13 cellular contexts compared by ENCODE assay signal in genomic region chr20:59805266-59805665, GRCh38.
"Had no signal": no experiment of that assay in that cellular context is flagged by ENCODE, and none has a peak within 500 bp of the region (broad histone marks: within the 10 kb centered on the region; RNA-seq: fewer than 3 reads in every experiment).

No MANE protein-coding gene starts in this region.

- H3K4me3 Mint-ChIP-seq: activated CD4-positive, alpha-beta T cell treated with anti-CD3 and anti-CD28 coated beads, Interleukin-2, amount 10 ng/mL, durations not matched to agents 24 days and 14 days; mesothelial cell of epicardium; stimulated activated effector memory CD8-positive, alpha-beta T cell treated with anti-CD3 and anti-CD28 coated beads, Interleukin-12 subunit alpha, Interleukin-12 subunit beta, amount 100 ng/mL, for 72 hours; WTC11 had no signal

- H3K36me3 Mint-ChIP-seq: mesothelial cell of epicardium; stimulated activated effector memory CD8-positive, alpha-beta T cell treated with anti-CD3 and anti-CD28 coated beads, Interleukin-12 subunit alpha, Interleukin-12 subunit beta, amount 100 ng/mL, for 72 hours had no signal

- H3K27me3 ChIP-seq: esophagus squamous epithelium, tibial nerve had no signal

- ATAC-seq: stimulated activated effector memory CD8-positive, alpha-beta T cell treated with anti-CD3 and anti-CD28 coated beads, Interleukin-12 subunit alpha, Interleukin-12 subunit beta, amount 100 ng/mL, for 72 hours; WTC11 had no signal

- H3K9me3 Mint-ChIP-seq: activated CD4-positive, alpha-beta T cell treated with anti-CD3 and anti-CD28 coated beads, Interleukin-2, amount 10 ng/mL, durations not matched to agents 24 days and 14 days; activated T-helper 2 cell treated with anti-CD3 and anti-CD28 coated beads, Interferon-gamma antibody, Interleukin-2, Interleukin-4, amounts not matched to agents 10 μg/mL and 5 μg/mL and 100 μg/mL, durations not matched to agents 14 hours and 24 hours and 36 hours had no signal

- H3K4me1 Mint-ChIP-seq: activated CD4-positive, alpha-beta T cell treated with anti-CD3 and anti-CD28 coated beads, Interleukin-2, amount 10 ng/mL, durations not matched to agents 24 days and 14 days; mesothelial cell of epicardium; stimulated activated effector memory CD8-positive, alpha-beta T cell treated with anti-CD3 and anti-CD28 coated beads, Interleukin-12 subunit alpha, Interleukin-12 subunit beta, amount 100 ng/mL, for 72 hours had no signal

- H3K4me3 ChIP-seq: esophagus squamous epithelium, tibial nerve had no signal

- DNase-seq: activated CD4-positive, alpha-beta T cell treated with anti-CD3 and anti-CD28 coated beads, Interleukin-2, amount 10 ng/mL, durations not matched to agents 24 days and 14 days; activated CD8-positive, alpha-beta memory T cell treated with anti-CD3 and anti-CD28 coated beads for 24 hours; activated naive CD4-positive, alpha-beta T cell treated with anti-CD3 and anti-CD28 coated beads, Interleukin-2, amount 50 U/mL, for 16 hours; activated T-cell treated with anti-CD3 and anti-CD28 coated beads for 4 hours; esophagus squamous epithelium; hypothalamus; kidney glomerular epithelial cell; T-helper 2 cell had no signal

- H3K27ac ChIP-seq: esophagus squamous epithelium, tibial nerve had no signal

- H3K36me3 ChIP-seq: esophagus squamous epithelium, tibial nerve had no signal

- H3K4me1 ChIP-seq: esophagus squamous epithelium had no signal

- H3K27ac Mint-ChIP-seq: activated CD4-positive, alpha-beta T cell treated with anti-CD3 and anti-CD28 coated beads, Interleukin-2, amount 10 ng/mL, durations not matched to agents 24 days and 14 days; activated T-helper 2 cell treated with anti-CD3 and anti-CD28 coated beads, Interferon-gamma antibody, Interleukin-2, Interleukin-4, amounts not matched to agents 10 μg/mL and 5 μg/mL and 100 μg/mL, durations not matched to agents 14 hours and 24 hours and 36 hours; mesothelial cell of epicardium; stimulated activated effector memory CD8-positive, alpha-beta T cell treated with anti-CD3 and anti-CD28 coated beads, Interleukin-12 subunit alpha, Interleukin-12 subunit beta, amount 100 ng/mL, for 72 hours; WTC11 had no signal
